In the genomic region with DNA sequence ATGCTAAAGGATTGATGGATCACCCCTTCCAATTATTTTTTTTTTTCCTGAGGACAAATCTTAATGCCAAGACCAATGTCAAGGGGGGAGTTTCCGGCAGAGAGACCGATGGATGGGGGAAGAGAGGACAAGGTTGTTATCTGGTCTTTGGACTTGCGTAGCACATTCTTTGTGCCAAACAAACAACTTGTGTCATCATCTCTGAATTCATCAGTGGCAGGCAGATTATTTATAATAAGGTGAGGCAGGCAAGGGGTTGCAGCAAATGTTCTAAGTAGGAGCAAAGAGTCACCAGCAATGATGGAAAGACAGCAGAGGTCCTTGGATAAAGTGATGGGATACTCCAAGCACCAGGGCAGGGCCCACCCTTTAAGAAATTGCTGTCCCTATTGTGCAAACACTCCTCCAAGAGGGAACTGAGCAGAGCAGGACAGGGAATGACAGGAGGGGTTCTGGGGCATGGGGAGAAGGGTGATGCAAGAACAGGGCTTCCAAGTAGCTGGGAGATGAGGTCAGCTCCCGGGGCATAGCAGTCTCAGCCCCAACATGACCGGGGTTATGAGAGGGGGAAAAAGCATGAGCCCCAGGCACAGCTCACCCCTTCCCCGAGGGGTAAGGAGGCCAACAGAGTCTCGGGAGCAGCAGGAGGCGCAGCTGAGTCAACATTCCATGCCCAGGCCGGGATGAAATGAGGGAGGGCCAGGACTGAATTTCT, we compare ENCODE assay signal across 1 cellular context.
TF ChIP-seq lines count a peak whose summit lies in the region.

No MANE protein-coding gene starts in this region.

TF ChIP-seq in HEK293, 187 proteins besides CTCF, POLR2A, EP300 and RAD21 (continued from another document):
- TF ChIP-seq ZNF398 (tag by site-specific recombination; IDR thresholded peaks at IDR 0.05) (peak; percentile 63), ZNF548 (tag by site-specific recombination; IDR thresholded peaks at IDR 0.05) (no peak), ZNF223 (tag by site-specific recombination; IDR thresholded peaks at IDR 0.05) (no peak), TSHZ1 (tag by site-specific recombination; IDR thresholded peaks at IDR 0.05; ENCODE audit: borderline replicate concordance) (no peak), ZFHX2 (tag by site-specific recombination; conservative IDR thresholded peaks at IDR 0.05) (no peak), ZNF155 (tag by site-specific recombination; IDR thresholded peaks at IDR 0.05) (no peak), ZNF335 (tag by site-specific recombination; conservative IDR thresholded peaks at IDR 0.05) (no peak), PRDM6 (tag by site-specific recombination; IDR thresholded peaks at IDR 0.05) (no peak), IKZF3 (tag by site-specific recombination; IDR thresholded peaks at IDR 0.05) (no peak), MZF1 (tag by site-specific recombination; IDR thresholded peaks at IDR 0.05; ENCODE audit: borderline replicate concordance) (no peak), ZNF112 (tag by site-specific recombination; IDR thresholded peaks at IDR 0.05) (no peak), ZNF324 (tag by site-specific recombination; IDR thresholded peaks at IDR 0.05) (no peak), ZNF843 (tag by site-specific recombination; IDR thresholded peaks at IDR 0.05) (no peak), ZNF157 (tag by site-specific recombination; IDR thresholded peaks at IDR 0.05) (no peak), PATZ1 (tag by site-specific recombination; IDR thresholded peaks at IDR 0.05) (peak; percentile 16; the same call in 1 of the 2 replicates), ZSCAN30 (tag by site-specific recombination; IDR thresholded peaks at IDR 0.05) (no peak), ZBTB1 (tag by site-specific recombination; IDR thresholded peaks at IDR 0.05) (no peak), ZNF148 (tag by site-specific recombination; IDR thresholded peaks at IDR 0.05; ENCODE audit: borderline replicate concordance) (no peak), ZNF24 (tag by site-specific recombination; IDR thresholded peaks at IDR 0.05) (no peak), ZNF692 (tag by site-specific recombination; IDR thresholded peaks at IDR 0.05) (peak; percentile 66), YY2 (tag by site-specific recombination; IDR thresholded peaks at IDR 0.05) (no peak), ZBTB26 (tag by site-specific recombination; optimal IDR thresholded peaks at IDR 0.05) (no peak), TCF7L2 (IDR thresholded peaks at IDR 0.05; ENCODE audit: borderline replicate concordance, low read depth, low read length) (no peak), ZNF280C (tag by site-specific recombination; IDR thresholded peaks at IDR 0.05) (no peak), ZNF555 (tag by site-specific recombination; conservative IDR thresholded peaks at IDR 0.05) (no peak)
- TF ChIP-seq, protein P1, sequence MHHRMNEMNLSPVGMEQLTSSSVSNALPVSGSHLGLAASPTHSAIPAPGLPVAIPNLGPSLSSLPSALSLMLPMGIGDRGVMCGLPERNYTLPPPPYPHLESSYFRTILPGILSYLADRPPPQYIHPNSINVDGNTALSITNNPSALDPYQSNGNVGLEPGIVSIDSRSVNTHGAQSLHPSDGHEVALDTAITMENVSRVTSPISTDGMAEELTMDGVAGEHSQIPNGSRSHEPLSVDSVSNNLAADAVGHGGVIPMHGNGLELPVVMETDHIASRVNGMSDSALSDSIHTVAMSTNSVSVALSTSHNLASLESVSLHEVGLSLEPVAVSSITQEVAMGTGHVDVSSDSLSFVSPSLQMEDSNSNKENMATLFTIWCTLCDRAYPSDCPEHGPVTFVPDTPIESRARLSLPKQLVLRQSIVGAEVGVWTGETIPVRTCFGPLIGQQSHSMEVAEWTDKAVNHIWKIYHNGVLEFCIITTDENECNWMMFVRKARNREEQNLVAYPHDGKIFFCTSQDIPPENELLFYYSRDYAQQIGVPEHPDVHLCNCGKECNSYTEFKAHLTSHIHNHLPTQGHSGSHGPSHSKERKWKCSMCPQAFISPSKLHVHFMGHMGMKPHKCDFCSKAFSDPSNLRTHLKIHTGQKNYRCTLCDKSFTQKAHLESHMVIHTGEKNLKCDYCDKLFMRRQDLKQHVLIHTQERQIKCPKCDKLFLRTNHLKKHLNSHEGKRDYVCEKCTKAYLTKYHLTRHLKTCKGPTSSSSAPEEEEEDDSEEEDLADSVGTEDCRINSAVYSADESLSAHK (tag by site-specific recombination; IDR thresholded peaks at IDR 0.05), result no peak
